2 cellular contexts compared by ENCODE assay signal in genomic region chr1:98090351-98090750, GRCh38.
TF ChIP-seq lines count a peak whose summit lies in the region.

No MANE protein-coding gene starts in this region.

TF ChIP-seq in SK-N-SH, 30 proteins besides CTCF, POLR2A, EP300 and RAD21 (continued from another document):
- TF ChIP-seq TEAD4 (IDR thresholded peaks at IDR 0.05; ENCODE audit: borderline replicate concordance, insufficient read depth): 0 out of 2 replicates have a peak, but pooled peaks have one; percentile 27
- TF ChIP-seq PBX3 (IDR thresholded peaks at IDR 0.05): peak; percentile 25; the same call in 1 of the 2 replicates
- TF ChIP-seq FOSL2 (IDR thresholded peaks at IDR 0.05; ENCODE audit: borderline replicate concordance, low read depth): peak; percentile 6; the same call in 1 of the 2 replicates
- peak; percentile 74 for TF ChIP-seq TCF12 (IDR thresholded peaks at IDR 0.05)
- TF ChIP-seq JUND (IDR thresholded peaks at IDR 0.05): 0 out of 2 replicates have a peak, but pooled peaks have one; percentile 10

TF ChIP-seq in SK-N-SH treated with all-trans-retinoic acid at 6 μM for 48 hours, 23 proteins besides CTCF, POLR2A, EP300 and RAD21 (continued from another document):
- TF ChIP-seq, protein P1, sequence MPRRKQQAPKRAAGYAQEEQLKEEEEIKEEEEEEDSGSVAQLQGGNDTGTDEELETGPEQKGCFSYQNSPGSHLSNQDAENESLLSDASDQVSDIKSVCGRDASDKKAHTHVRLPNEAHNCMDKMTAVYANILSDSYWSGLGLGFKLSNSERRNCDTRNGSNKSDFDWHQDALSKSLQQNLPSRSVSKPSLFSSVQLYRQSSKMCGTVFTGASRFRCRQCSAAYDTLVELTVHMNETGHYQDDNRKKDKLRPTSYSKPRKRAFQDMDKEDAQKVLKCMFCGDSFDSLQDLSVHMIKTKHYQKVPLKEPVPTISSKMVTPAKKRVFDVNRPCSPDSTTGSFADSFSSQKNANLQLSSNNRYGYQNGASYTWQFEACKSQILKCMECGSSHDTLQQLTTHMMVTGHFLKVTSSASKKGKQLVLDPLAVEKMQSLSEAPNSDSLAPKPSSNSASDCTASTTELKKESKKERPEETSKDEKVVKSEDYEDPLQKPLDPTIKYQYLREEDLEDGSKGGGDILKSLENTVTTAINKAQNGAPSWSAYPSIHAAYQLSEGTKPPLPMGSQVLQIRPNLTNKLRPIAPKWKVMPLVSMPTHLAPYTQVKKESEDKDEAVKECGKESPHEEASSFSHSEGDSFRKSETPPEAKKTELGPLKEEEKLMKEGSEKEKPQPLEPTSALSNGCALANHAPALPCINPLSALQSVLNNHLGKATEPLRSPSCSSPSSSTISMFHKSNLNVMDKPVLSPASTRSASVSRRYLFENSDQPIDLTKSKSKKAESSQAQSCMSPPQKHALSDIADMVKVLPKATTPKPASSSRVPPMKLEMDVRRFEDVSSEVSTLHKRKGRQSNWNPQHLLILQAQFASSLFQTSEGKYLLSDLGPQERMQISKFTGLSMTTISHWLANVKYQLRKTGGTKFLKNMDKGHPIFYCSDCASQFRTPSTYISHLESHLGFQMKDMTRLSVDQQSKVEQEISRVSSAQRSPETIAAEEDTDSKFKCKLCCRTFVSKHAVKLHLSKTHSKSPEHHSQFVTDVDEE (CRISPR knock-in tag; IDR thresholded peaks at IDR 0.05): no peak
- TF ChIP-seq SNAI2 (CRISPR knock-in tag; IDR thresholded peaks at IDR 0.05) (no peak), ZNF8 (CRISPR knock-in tag; IDR thresholded peaks at IDR 0.05) (no peak), BACH2 (CRISPR knock-in tag; IDR thresholded peaks at IDR 0.05; ENCODE audit: borderline replicate concordance) (no peak), ESRRG (CRISPR knock-in tag; IDR thresholded peaks at IDR 0.05) (no peak), CREB5 (CRISPR knock-in tag; IDR thresholded peaks at IDR 0.05; ENCODE audit: low read depth) (no peak), PATZ1 (CRISPR knock-in tag; IDR thresholded peaks at IDR 0.05; ENCODE audit: borderline replicate concordance) (no peak), ZNF70 (CRISPR knock-in tag; IDR thresholded peaks at IDR 0.05) (no peak), TCF4 (CRISPR knock-in tag; IDR thresholded peaks at IDR 0.05; ENCODE audit: borderline replicate concordance) (no peak), ZNF565 (CRISPR knock-in tag; conservative IDR thresholded peaks at IDR 0.05; ENCODE audit: low read depth) (no peak), ZC3H10 (CRISPR knock-in tag; IDR thresholded peaks at IDR 0.05) (no peak), OSR1 (CRISPR knock-in tag; IDR thresholded peaks at IDR 0.05) (no peak), GLIS3 (CRISPR knock-in tag; IDR thresholded peaks at IDR 0.05) (no peak), POU6F1 (CRISPR knock-in tag; IDR thresholded peaks at IDR 0.05; ENCODE audit: borderline replicate concordance, low read depth) (no peak), ZFP30 (CRISPR knock-in tag; IDR thresholded peaks at IDR 0.05) (no peak), ARNTL (CRISPR knock-in tag; IDR thresholded peaks at IDR 0.05; ENCODE audit: borderline replicate concordance, low read depth) (no peak)
- TF ChIP-seq, protein P2, sequence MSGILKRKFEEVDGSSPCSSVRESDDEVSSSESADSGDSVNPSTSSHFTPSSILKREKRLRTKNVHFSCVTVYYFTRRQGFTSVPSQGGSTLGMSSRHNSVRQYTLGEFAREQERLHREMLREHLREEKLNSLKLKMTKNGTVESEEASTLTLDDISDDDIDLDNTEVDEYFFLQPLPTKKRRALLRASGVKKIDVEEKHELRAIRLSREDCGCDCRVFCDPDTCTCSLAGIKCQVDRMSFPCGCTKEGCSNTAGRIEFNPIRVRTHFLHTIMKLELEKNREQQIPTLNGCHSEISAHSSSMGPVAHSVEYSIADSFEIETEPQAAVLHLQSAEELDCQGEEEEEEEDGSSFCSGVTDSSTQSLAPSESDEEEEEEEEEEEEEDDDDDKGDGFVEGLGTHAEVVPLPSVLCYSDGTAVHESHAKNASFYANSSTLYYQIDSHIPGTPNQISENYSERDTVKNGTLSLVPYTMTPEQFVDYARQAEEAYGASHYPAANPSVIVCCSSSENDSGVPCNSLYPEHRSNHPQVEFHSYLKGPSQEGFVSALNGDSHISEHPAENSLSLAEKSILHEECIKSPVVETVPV (CRISPR knock-in tag; IDR thresholded peaks at IDR 0.05): no peak
